15 cellular contexts compared by ENCODE assay signal in the genomic region with DNA sequence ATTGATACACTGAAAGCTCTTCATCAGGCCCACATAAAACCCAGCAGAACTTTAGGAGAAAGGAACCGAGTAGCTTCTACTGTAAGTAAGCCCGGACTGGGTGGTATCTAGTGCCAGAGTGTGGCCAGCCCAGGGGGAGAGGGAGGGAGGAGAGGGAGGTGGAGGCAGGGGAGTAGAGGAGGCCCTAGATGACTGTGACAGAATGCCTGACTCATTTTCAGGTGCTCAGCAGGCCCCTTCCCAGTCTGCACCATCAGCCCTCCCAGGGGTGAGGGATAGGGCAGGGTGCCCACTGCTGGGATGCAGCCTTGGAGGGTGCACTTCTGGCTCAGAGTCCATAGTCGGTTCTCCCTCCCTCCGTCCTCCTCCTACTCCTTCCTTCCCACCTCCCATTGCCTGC.
DNase-seq lines count a peak whose midpoint lies in the region; ATAC-seq and TF ChIP-seq lines count a peak whose summit lies in the region.
"Had no signal": no experiment of that assay in that cellular context is flagged by ENCODE, and none has a peak within 500 bp of the region (broad histone marks: within the 10 kb centered on the region; RNA-seq: fewer than 3 reads in every experiment).

No MANE protein-coding gene starts in this region.

- H4K91ac ChIP-seq in trophoblast cell (ENCODE audit: low read depth, low read length), result no peak overlapping the region

- no peak overlapping the region for H2AFZ ChIP-seq in trophoblast cell (ENCODE audit: insufficient read depth, low read length, poor library complexity)

- no peak overlapping the region for H3K4ac ChIP-seq in trophoblast cell (ENCODE audit: low read depth, low read length)

- no peak overlapping the region for H4K8ac ChIP-seq in trophoblast cell (ENCODE audit: low read depth, low read length)

- intact Hi-C loops in right cardiac atrium (cut with DNase I) (no loop called here), Right ventricle myocardium superior (cut with DNase I) (no loop called here), aorta (cut with DNase I) (no loop called here)

- ATAC-seq in right cardiac atrium (peak; percentile 12 to 23), Right ventricle myocardium superior (ENCODE audit: poor library complexity) (no peak), foreskin keratinocyte (peak; percentile 18), aorta (ENCODE audit: low FRiP score) (no peak), HG02884 (IDR thresholded peaks at IDR 0.05; ENCODE audit: unreplicated experiment) (no peak)

- H3K27me3 ChIP-seq in right cardiac atrium (ENCODE audit: control insufficient read depth, insufficient read depth), result no peaks in the 10 kb centered on the region
- no peaks in the 10 kb centered on the region for H3K27me3 ChIP-seq in foreskin keratinocyte
- H3K27me3 ChIP-seq in trophoblast cell (ENCODE audit: insufficient read depth, low read length), result no peaks in the 10 kb centered on the region
- no peaks in the 10 kb centered on the region for H3K27me3 ChIP-seq in aorta (ENCODE audit: control insufficient read depth in 1 of 2, insufficient read depth in 2 of 2, low read length in 1 of 2)

- no peak overlapping the region for H3K14ac ChIP-seq in trophoblast cell (ENCODE audit: low read length)

- no peak overlapping the region for H2BK12ac ChIP-seq in trophoblast cell (ENCODE audit: low read length)

- H3K9ac ChIP-seq in trophoblast cell (ENCODE audit: low read length), result no peak overlapping the region

- no peak overlapping the region for H4K12ac ChIP-seq in trophoblast cell (ENCODE audit: low read depth, low read length)

- no peak overlapping the region for H2BK5ac ChIP-seq in trophoblast cell (ENCODE audit: low read depth, low read length, poor library complexity)

- H3K79me2 ChIP-seq in trophoblast cell (ENCODE audit: control insufficient read depth, insufficient read depth, low read length, poor library complexity), result no peaks in the 10 kb centered on the region

- no peak for TF ChIP-seq CTCF in foreskin keratinocyte (conservative IDR thresholded peaks at IDR 0.05)

- no peak overlapping the region for H3K4me3 ChIP-seq in right cardiac atrium (ENCODE audit: low read length)
- H3K4me3 ChIP-seq in trophoblast cell (ENCODE audit: low read depth, low read length), result peak overlapping the region; percentile 24
- H3K4me3 ChIP-seq in aorta (ENCODE audit: low read length in 2 of 2), result no peak overlapping the region
- H3K4me3 ChIP-seq: HAP-1 had no signal

- H3K9me3 ChIP-seq in right cardiac atrium (ENCODE audit: control insufficient read depth, low read length), result no peaks in the 10 kb centered on the region
- H3K9me3 ChIP-seq in trophoblast cell (ENCODE audit: insufficient read depth, low read depth, low read length), result no peaks in the 10 kb centered on the region
- no peaks in the 10 kb centered on the region for H3K9me3 ChIP-seq in aorta (ENCODE audit: control insufficient read depth, low read length)
- H3K9me3 ChIP-seq: HAP-1 had no signal

- no peak for DNase-seq in right cardiac atrium
- no peak for DNase-seq in Right ventricle myocardium superior
- no peak for DNase-seq in foreskin keratinocyte
- no peak for DNase-seq in trophoblast cell
- DNase-seq in aorta, result peak; percentile 17 to 62
- no peak for DNase-seq in NCI-H526 (lab: John Stamatoyannopoulos, UW)
- no peak for DNase-seq in DMS53 treated with DMSO at 0.1 percent for 48 hours (lab: John Stamatoyannopoulos, UW; ENCODE audit: unreplicated experiment)
- DNase-seq: C1 segment of cervical spinal cord; Calu3; CD4-positive, alpha-beta T cell; DMS 273 treated with DMSO at 0.1 percent for 48 hours; DMS79; GOT3 had no signal

- no peak overlapping the region for H3K18ac ChIP-seq in trophoblast cell (ENCODE audit: low read length)

- H3K4me2 ChIP-seq in trophoblast cell (ENCODE audit: low read length), result no peak overlapping the region

- H3K36me3 ChIP-seq in trophoblast cell (ENCODE audit: control insufficient read depth in 1 of 2, insufficient read depth in 2 of 2, low read length in 2 of 2) (no peaks in the 10 kb centered on the region), aorta (ENCODE audit: control insufficient read depth in 1 of 2, insufficient read depth in 2 of 2, low read length in 1 of 2) (peaks cover 0 to 1% of the 10 kb centered on the region in 2 donors)
- H3K36me3 ChIP-seq: HAP-1 had no signal

- no peak overlapping the region for H2BK120ac ChIP-seq in trophoblast cell (ENCODE audit: insufficient read depth, low read length, poor library complexity)

- no peak overlapping the region for H3K27ac ChIP-seq in right cardiac atrium (ENCODE audit: low read length)
- H3K27ac ChIP-seq in foreskin keratinocyte, result no peak overlapping the region
- H3K27ac ChIP-seq in trophoblast cell (ENCODE audit: low read depth, low read length), result no peak overlapping the region
- no peak overlapping the region for H3K27ac ChIP-seq in aorta (ENCODE audit: low read depth in 1 of 2, low read length in 2 of 2)

- 79% methylated on average over 4 of the region's 4 CpGs for WGBS in right cardiac atrium
- no CpG with 5 or more reads among the region's 4 CpGs for WGBS in trophoblast cell (ENCODE audit: extremely low coverage, insufficient coverage, insufficient read length)
- 29% methylated on average over 4 of the region's 4 CpGs for WGBS in aorta, 2 donors

- H3K23ac ChIP-seq in trophoblast cell (ENCODE audit: low read length), result no peak overlapping the region

- H3K79me1 ChIP-seq in trophoblast cell (ENCODE audit: low read length), result no peaks in the 10 kb centered on the region

- H3K4me1 ChIP-seq in right cardiac atrium (ENCODE audit: control insufficient read depth, insufficient read depth, low read length) (no peaks in the 10 kb centered on the region), foreskin keratinocyte (no peaks in the 10 kb centered on the region), trophoblast cell (ENCODE audit: control insufficient read depth in 1 of 2, insufficient read depth in 2 of 2, low read length in 2 of 2) (no peaks in the 10 kb centered on the region), aorta (ENCODE audit: control insufficient read depth in 1 of 2, insufficient read depth in 2 of 2, low read length in 2 of 2) (no peaks in the 10 kb centered on the region)
- H3K4me1 ChIP-seq: HAP-1 had no signal

- H2AK5ac ChIP-seq in trophoblast cell (ENCODE audit: low read length), result no peak overlapping the region

Comparison
In these comparisons a context has a peak if more than half of its experiments do, and no peak if none do; other contexts are left out.
1. ATAC-seq: peak in right cardiac atrium (2 of 2) and foreskin keratinocyte (single experiment); none in Right ventricle myocardium superior (single experiment), aorta (single experiment) and HG02884 (single experiment).
2. DNase-seq: peak in aorta (2 of 2); none in right cardiac atrium (0 of 3), Right ventricle myocardium superior (single experiment), foreskin keratinocyte (0 of 2), trophoblast cell (0 of 2), NCI-H526 (0 of 2) and DMS53 treated with DMSO at 0.1 percent for 48 hours (single experiment).